In the genomic region with DNA sequence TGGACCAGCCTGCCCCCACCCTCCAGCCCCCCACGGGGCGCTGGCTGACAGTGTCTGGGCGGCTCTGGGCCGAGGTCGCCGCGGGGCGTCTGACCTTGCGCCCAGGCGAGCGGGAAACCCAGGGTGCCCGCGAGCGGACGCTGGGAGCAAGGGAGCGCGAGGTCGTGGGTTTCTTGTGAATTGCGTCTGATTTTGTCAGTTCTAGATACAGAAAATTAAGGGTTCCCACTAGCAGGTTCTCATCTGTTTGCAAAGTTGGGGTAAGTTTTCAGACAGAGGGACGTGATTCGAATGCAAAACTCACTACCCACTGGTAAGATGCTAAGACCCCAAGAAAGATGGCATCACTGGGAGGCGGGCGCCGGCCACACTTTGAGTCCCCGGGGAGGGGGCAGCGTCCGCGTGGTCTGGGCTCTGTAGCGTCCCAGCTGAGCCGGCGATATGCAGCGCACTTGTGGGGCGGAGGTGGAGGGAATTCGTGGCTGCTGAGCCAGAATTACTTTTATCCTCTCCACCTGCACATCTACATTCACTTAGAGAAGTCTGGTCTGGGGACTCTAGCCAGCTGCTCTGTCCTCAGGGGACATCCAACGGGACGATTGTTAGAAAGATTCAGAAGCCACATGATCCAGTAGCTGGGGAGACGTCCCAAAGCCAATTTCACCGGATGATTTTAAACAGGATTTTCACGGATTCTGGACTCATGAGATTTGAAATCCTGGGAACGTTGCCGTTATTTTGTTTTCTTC, we compare ENCODE assay signal across 1 cellular context.
TF ChIP-seq lines count a peak whose summit lies in the region.

No MANE protein-coding gene starts in this region.

TF ChIP-seq in HepG2, 621 proteins besides CTCF, POLR2A, EP300 and RAD21:
- TF ChIP-seq ZBTB7B (CRISPR knock-in tag; IDR thresholded peaks at IDR 0.05) (0 out of 2 replicates have a peak, but pooled peaks have one; percentile 8), BRCA1 (CRISPR knock-in tag; IDR thresholded peaks at IDR 0.05) (no peak), ZNF441 (CRISPR knock-in tag; IDR thresholded peaks at IDR 0.05; ENCODE audit: borderline replicate concordance) (no peak), ZBTB40 (IDR thresholded peaks at IDR 0.05) (no peak), ZBTB40 (CRISPR knock-in tag; IDR thresholded peaks at IDR 0.05) (no peak), FOSL1 (CRISPR knock-in tag; IDR thresholded peaks at IDR 0.05; ENCODE audit: borderline replicate concordance) (no peak), MEIS2 (CRISPR knock-in tag; IDR thresholded peaks at IDR 0.05) (no peak), PHF21A (CRISPR knock-in tag; IDR thresholded peaks at IDR 0.05) (no peak), SATB2 (CRISPR knock-in tag; IDR thresholded peaks at IDR 0.05) (no peak)
- TF ChIP-seq, protein P1, sequence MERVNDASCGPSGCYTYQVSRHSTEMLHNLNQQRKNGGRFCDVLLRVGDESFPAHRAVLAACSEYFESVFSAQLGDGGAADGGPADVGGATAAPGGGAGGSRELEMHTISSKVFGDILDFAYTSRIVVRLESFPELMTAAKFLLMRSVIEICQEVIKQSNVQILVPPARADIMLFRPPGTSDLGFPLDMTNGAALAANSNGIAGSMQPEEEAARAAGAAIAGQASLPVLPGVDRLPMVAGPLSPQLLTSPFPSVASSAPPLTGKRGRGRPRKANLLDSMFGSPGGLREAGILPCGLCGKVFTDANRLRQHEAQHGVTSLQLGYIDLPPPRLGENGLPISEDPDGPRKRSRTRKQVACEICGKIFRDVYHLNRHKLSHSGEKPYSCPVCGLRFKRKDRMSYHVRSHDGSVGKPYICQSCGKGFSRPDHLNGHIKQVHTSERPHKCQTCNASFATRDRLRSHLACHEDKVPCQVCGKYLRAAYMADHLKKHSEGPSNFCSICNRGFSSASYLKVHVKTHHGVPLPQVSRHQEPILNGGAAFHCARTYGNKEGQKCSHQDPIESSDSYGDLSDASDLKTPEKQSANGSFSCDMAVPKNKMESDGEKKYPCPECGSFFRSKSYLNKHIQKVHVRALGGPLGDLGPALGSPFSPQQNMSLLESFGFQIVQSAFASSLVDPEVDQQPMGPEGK (CRISPR knock-in tag; IDR thresholded peaks at IDR 0.05), result peak; percentile 44; the same call in 1 of the 2 replicates
- TF ChIP-seq, protein P2, sequence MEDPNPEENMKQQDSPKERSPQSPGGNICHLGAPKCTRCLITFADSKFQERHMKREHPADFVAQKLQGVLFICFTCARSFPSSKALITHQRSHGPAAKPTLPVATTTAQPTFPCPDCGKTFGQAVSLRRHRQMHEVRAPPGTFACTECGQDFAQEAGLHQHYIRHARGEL (CRISPR knock-in tag; IDR thresholded peaks at IDR 0.05), result no peak
